ENCODE assay signal across 10 cellular contexts in the genomic region with DNA sequence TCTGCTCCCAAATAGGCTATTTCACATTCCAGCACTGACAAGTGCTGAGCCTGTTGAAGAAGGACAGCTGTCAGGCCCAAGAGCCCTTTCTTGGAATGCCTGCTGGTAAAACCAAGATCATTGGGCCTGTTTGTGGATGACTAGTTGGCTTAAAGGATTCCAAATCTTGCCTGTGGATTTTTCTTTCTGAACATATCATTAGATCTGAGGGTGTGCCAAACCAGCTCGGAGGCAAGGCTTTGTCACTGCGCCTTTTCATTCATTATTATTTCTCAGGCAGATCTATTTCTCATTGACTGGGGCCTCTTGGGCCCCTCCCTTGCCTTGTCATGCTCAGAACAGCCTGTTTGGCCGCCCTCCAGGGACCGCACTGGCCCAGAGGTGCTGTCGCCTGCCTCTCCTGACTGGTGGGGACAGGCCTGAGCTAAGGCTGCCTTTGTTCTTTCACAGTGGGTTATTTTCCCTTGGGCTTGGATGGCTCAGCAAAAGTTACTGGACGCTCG.
DNase-seq lines count a peak whose midpoint lies in the region; ATAC-seq, FAIRE-seq and TF ChIP-seq lines count a peak whose summit lies in the region.
"Had no signal": no experiment of that assay in that cellular context is flagged by ENCODE, and none has a peak within 500 bp of the region (broad histone marks: within the 10 kb centered on the region; RNA-seq: fewer than 3 reads in every experiment).

No MANE protein-coding gene starts in this region.

- FAIRE-seq in keratinocyte (lab: Jason Lieb, UNC): peak; percentile 94
- FAIRE-seq: HTR-8/SVneo had no signal

- H3K4me3 ChIP-seq in keratinocyte (ENCODE audit: control insufficient read depth in 2 of 3, extremely low read depth in 1 of 3, insufficient read depth in 2 of 3, low read depth in 1 of 3, low read length in 3 of 3) (no peak overlapping the region), thoracic aorta (no peak overlapping the region)

- TF ChIP-seq CTCF in keratinocyte (optimal IDR thresholded peaks at IDR 0.05 in 1 of 3, IDR thresholded peaks at IDR 0.05 in 1 of 3, conservative IDR thresholded peaks at IDR 0.05 in 1 of 3; ENCODE audit: extremely low read depth in 1 of 3, insufficient read depth in 2 of 3, low read length in 3 of 3) (no peak), thoracic aorta (IDR thresholded peaks at IDR 0.05) (no peak)

- peaks cover 30% of the 10 kb centered on the region for H3K4me1 ChIP-seq in keratinocyte (ENCODE audit: control insufficient read depth, extremely low read depth, insufficient read depth, low read length)
- peaks cover 9 to 29% of the 10 kb centered on the region in 2 donors for H3K4me1 ChIP-seq in thoracic aorta (ENCODE audit: control insufficient read depth in 1 of 2, low read depth in 2 of 2)

- peak overlapping the region; percentile 2 for H2AFZ ChIP-seq in keratinocyte (ENCODE audit: control insufficient read depth, low read length)

- dilution Hi-C loops in keratinocyte (cut with MboI; ENCODE audit: extremely low pct_ligation_motif_present, low sequenced_read_pairs): no loop called here

- peak overlapping the region; percentile 16 for H3K9ac ChIP-seq in keratinocyte (ENCODE audit: control insufficient read depth, extremely low read depth, insufficient read depth, low read length)

- ATAC-seq in thoracic aorta (ENCODE audit: insufficient number of reproducible peaks, low FRiP score, low read depth): peak; percentile 40

- peak overlapping the region; percentile 62 for H3K4me2 ChIP-seq in keratinocyte (ENCODE audit: control insufficient read depth, extremely low read depth, insufficient read depth, low read depth, low read length)

- H3K9me3 ChIP-seq in keratinocyte (ENCODE audit: control insufficient read depth, low read depth, low read length) (no peaks in the 10 kb centered on the region), thoracic aorta (no peaks in the 10 kb centered on the region)

- H4K20me1 ChIP-seq in keratinocyte (ENCODE audit: control insufficient read depth, extremely low read depth, insufficient read depth, low read length): no peaks in the 10 kb centered on the region

- H3K36me3 ChIP-seq in keratinocyte (ENCODE audit: control insufficient read depth in 2 of 2, extremely low read depth in 1 of 2, insufficient read depth in 2 of 2, low read length in 2 of 2): no peaks in the 10 kb centered on the region
- no peaks in the 10 kb centered on the region for H3K36me3 ChIP-seq in thoracic aorta

- DNase-seq in NCI-H69 (lab: John Stamatoyannopoulos, UW) (peak; percentile 96), caudate nucleus (lab: John Stamatoyannopoulos, UW) (peak in 45 of 61 donors; percentile 5 to 79 (median 36)), keratinocyte (ENCODE audit: low read depth, low spot score) (peak; percentile 50), thoracic aorta (ENCODE audit: low spot score) (peak; percentile 33), HuH-7.5 (ENCODE audit: low spot score) (no peak), NCI-H1417 treated with DMSO at 0.1 percent for 48 hours (lab: John Stamatoyannopoulos, UW) (no peak), cortex of kidney (lab: John Stamatoyannopoulos, UW) (no peak), T-helper 9 cell (no peak)
- DNase-seq: kidney glomerular epithelial cell had no signal

- H3K27me3 ChIP-seq in keratinocyte (ENCODE audit: control insufficient read depth, extremely low read depth, insufficient read depth, low read length) (no peaks in the 10 kb centered on the region), thoracic aorta (replicated peaks; ENCODE audit: insufficient read depth) (no peaks in the 10 kb centered on the region)

- H3K27ac ChIP-seq in caudate nucleus (ENCODE audit: low read depth, low read length): no peak overlapping the region
- H3K27ac ChIP-seq in keratinocyte (ENCODE audit: control insufficient read depth, insufficient read depth, low read length): peak overlapping the region; percentile 30
- H3K27ac ChIP-seq in thoracic aorta: peak overlapping the region; percentile 62 to 79

- H3K79me2 ChIP-seq in keratinocyte (ENCODE audit: control insufficient read depth, insufficient read depth, low read length): no peaks in the 10 kb centered on the region

- no peaks in the 10 kb centered on the region for H3K9me1 ChIP-seq in keratinocyte (ENCODE audit: control insufficient read depth, extremely low read depth, insufficient read depth, low read length)

Comparison
In these comparisons a context has a peak if more than half of its experiments do, and no peak if none do; other contexts are left out.
1. DNase-seq: peak in NCI-H69 (single experiment), caudate nucleus (45 of 61), keratinocyte (single experiment) and thoracic aorta (single experiment); none in HuH-7.5 (single experiment), NCI-H1417 treated with DMSO at 0.1 percent for 48 hours (single experiment), cortex of kidney (single experiment) and T-helper 9 cell (single experiment).